ENCODE assay signal across 9 cellular contexts in the genomic region with DNA sequence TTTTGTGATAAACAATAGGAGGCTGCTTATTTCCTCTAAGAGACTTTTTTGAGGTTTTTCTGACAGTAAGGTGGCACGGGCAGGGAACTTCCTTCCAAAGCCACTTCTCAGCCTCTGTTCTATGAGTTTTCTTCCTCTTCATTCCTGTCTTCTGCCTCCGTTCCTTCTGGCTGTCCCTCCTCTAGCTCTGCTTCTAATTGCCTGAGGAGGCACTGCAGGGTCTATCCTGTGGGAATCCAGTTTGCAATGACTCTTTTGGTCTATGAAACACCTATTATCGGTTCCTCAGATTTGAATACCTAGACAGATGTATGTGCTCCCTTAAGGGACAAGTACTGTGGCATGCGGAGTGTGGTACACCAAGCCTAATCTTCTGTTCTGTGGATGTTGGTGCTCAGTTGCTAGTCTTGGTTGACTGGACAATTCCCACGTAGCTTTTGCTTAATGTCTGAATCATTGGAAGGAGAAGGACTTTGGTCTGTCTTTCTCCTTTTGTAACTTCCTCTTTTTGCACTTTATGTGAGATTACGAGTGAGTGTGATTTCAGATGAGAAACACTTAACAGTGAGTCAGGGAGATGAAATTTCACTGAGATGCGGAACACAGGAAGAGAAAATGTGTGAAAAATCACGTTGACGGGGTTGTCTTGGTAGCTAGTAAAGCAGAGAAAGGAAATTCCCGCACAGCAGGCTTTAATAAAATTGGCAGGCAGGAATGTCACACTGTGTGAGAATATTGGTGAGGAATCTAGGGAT.
DNase-seq lines count a peak whose midpoint lies in the region; ATAC-seq and TF ChIP-seq lines count a peak whose summit lies in the region.
"Had no signal": no experiment of that assay in that cellular context is flagged by ENCODE, and none has a peak within 500 bp of the region (broad histone marks: within the 10 kb centered on the region; RNA-seq: fewer than 3 reads in every experiment).

No MANE protein-coding gene starts in this region.

- no peak overlapping the region for H3K27ac Mint-ChIP-seq in activated naive CD4-positive, alpha-beta T cell treated with anti-CD3 and anti-CD28 coated beads, Interleukin-2, amount 10 ng/mL, durations not matched to agents 7 days and 5 days
- no peak overlapping the region for H3K27ac Mint-ChIP-seq in activated CD4-positive, alpha-beta T cell treated with anti-CD3 and anti-CD28 coated beads, Interleukin-2, amount 10 ng/mL, durations not matched to agents 7 days and 5 days

- H3K27ac ChIP-seq in RWPE1, result no peak overlapping the region

- ATAC-seq in HG02642 (IDR thresholded peaks at IDR 0.05; ENCODE audit: poor library complexity, unreplicated experiment), result peak; percentile 53

- POLR2A ChIA-PET in RWPE1 (lab: Yijun Ruan, JAX; ENCODE audit: low non-redundant PET), result no interaction called here
- POLR2A ChIA-PET in activated CD4-positive, alpha-beta T cell treated with anti-CD3 and anti-CD28 coated beads, Interleukin-2, amount 10 ng/mL, durations not matched to agents 7 days and 5 days (lab: Charles Lee), result no interaction called here

- H3K36me3 Mint-ChIP-seq in activated naive CD4-positive, alpha-beta T cell treated with anti-CD3 and anti-CD28 coated beads, Interleukin-2, amount 10 ng/mL, durations not matched to agents 7 days and 5 days, result no peaks in the 10 kb centered on the region
- H3K36me3 Mint-ChIP-seq in activated CD4-positive, alpha-beta T cell treated with anti-CD3 and anti-CD28 coated beads, Interleukin-2, amount 10 ng/mL, durations not matched to agents 7 days and 5 days (ENCODE audit: low read depth), result no peaks in the 10 kb centered on the region

- DNase-seq in GM04504 (ENCODE audit: low read depth) (peak; percentile 74), OCI-M1 (lab: John Stamatoyannopoulos, UW) (peak; percentile 80), lung microvascular endothelial cell (ENCODE audit: low read depth in 2 of 2) (peak; percentile 24 to 80), RWPE1 (ENCODE audit: low spot score) (no peak), NCI-H1048 (lab: John Stamatoyannopoulos, UW) (no peak)
- DNase-seq in activated naive CD4-positive, alpha-beta T cell treated with anti-CD3 and anti-CD28 coated beads, Interleukin-2, amount 10 ng/mL, durations not matched to agents 7 days and 5 days, result no peak
- no peak for DNase-seq in activated CD4-positive, alpha-beta T cell treated with anti-CD3 and anti-CD28 coated beads, Interleukin-2, amount 10 ng/mL, durations not matched to agents 7 days and 5 days
- DNase-seq: SHP77 had no signal

- CTCF ChIA-PET in activated naive CD4-positive, alpha-beta T cell treated with anti-CD3 and anti-CD28 coated beads, Interleukin-2, amount 10 ng/mL, durations not matched to agents 7 days and 5 days (lab: Charles Lee), result no interaction called here
- CTCF ChIA-PET in RWPE1 (lab: Yijun Ruan, JAX), result interaction anchor here (0.6 kb wide), 1 partner anchor 58 kb away, joined by 3 read pairs; no protein-coding TSS in a partner anchor
- CTCF ChIA-PET in activated CD4-positive, alpha-beta T cell treated with anti-CD3 and anti-CD28 coated beads, Interleukin-2, amount 10 ng/mL, durations not matched to agents 7 days and 5 days (lab: Charles Lee), result no interaction called here

- no peaks in the 10 kb centered on the region for H3K9me3 Mint-ChIP-seq in activated naive CD4-positive, alpha-beta T cell treated with anti-CD3 and anti-CD28 coated beads, Interleukin-2, amount 10 ng/mL, durations not matched to agents 7 days and 5 days
- H3K9me3 Mint-ChIP-seq in activated CD4-positive, alpha-beta T cell treated with anti-CD3 and anti-CD28 coated beads, Interleukin-2, amount 10 ng/mL, durations not matched to agents 7 days and 5 days, result no peaks in the 10 kb centered on the region

- TF ChIP-seq CTCF in RWPE1 (conservative IDR thresholded peaks at IDR 0.05; ENCODE audit: low read depth), result no peak

- no peaks in the 10 kb centered on the region for H3K27me3 Mint-ChIP-seq in activated naive CD4-positive, alpha-beta T cell treated with anti-CD3 and anti-CD28 coated beads, Interleukin-2, amount 10 ng/mL, durations not matched to agents 7 days and 5 days
- H3K27me3 Mint-ChIP-seq in activated CD4-positive, alpha-beta T cell treated with anti-CD3 and anti-CD28 coated beads, Interleukin-2, amount 10 ng/mL, durations not matched to agents 7 days and 5 days, result peaks cover 3% of the 10 kb centered on the region

- H3K4me3 Mint-ChIP-seq in activated naive CD4-positive, alpha-beta T cell treated with anti-CD3 and anti-CD28 coated beads, Interleukin-2, amount 10 ng/mL, durations not matched to agents 7 days and 5 days, result no peak overlapping the region
- H3K4me3 Mint-ChIP-seq in activated CD4-positive, alpha-beta T cell treated with anti-CD3 and anti-CD28 coated beads, Interleukin-2, amount 10 ng/mL, durations not matched to agents 7 days and 5 days, result no peak overlapping the region

- H3K4me1 Mint-ChIP-seq in activated naive CD4-positive, alpha-beta T cell treated with anti-CD3 and anti-CD28 coated beads, Interleukin-2, amount 10 ng/mL, durations not matched to agents 7 days and 5 days, result peaks cover 2% of the 10 kb centered on the region
- peaks cover 6% of the 10 kb centered on the region for H3K4me1 Mint-ChIP-seq in activated CD4-positive, alpha-beta T cell treated with anti-CD3 and anti-CD28 coated beads, Interleukin-2, amount 10 ng/mL, durations not matched to agents 7 days and 5 days

Comparison
In these comparisons a context has a peak if more than half of its experiments do, and no peak if none do; other contexts are left out.
1. DNase-seq: peak in GM04504 (single experiment), OCI-M1 (single experiment) and lung microvascular endothelial cell (2 of 2); none in activated naive CD4-positive, alpha-beta T cell treated with anti-CD3 and anti-CD28 coated beads, Interleukin-2, amount 10 ng/mL, durations not matched to agents 7 days and 5 days (single experiment), RWPE1 (single experiment), activated CD4-positive, alpha-beta T cell treated with anti-CD3 and anti-CD28 coated beads, Interleukin-2, amount 10 ng/mL, durations not matched to agents 7 days and 5 days (single experiment) and NCI-H1048 (single experiment).